ENCODE assay signal across 1 cellular context in genomic region chr12:131909596-131910219, GRCh38.
TF ChIP-seq lines count a peak whose summit lies in the region.

No MANE protein-coding gene starts in this region.

TF ChIP-seq in H1, 55 proteins besides CTCF, POLR2A, EP300 and RAD21:
- TF ChIP-seq MAFK (IDR thresholded peaks at IDR 0.05; ENCODE audit: low read depth, low read length) (no peak), JUND (IDR thresholded peaks at IDR 0.05; ENCODE audit: low read length) (no peak), SP2 (IDR thresholded peaks at IDR 0.05; ENCODE audit: low read length) (no peak), KDM4A (IDR thresholded peaks at IDR 0.05; ENCODE audit: low read depth, low read length, severe bottlenecking) (no peak), POLR2AphosphoS5 (IDR thresholded peaks at IDR 0.05; ENCODE audit: low read depth, low read length) (no peak), FOSL1 (IDR thresholded peaks at IDR 0.05; ENCODE audit: insufficient read depth, low read depth, low read length) (no peak), SIX5 (IDR thresholded peaks at IDR 0.05; ENCODE audit: low read depth, low read length) (no peak), JUN (IDR thresholded peaks at IDR 0.05; ENCODE audit: low read depth, low read length) (no peak), YY1 (IDR thresholded peaks at IDR 0.05; ENCODE audit: low read depth, low read length) (no peak)
- TF ChIP-seq, protein P1, sequence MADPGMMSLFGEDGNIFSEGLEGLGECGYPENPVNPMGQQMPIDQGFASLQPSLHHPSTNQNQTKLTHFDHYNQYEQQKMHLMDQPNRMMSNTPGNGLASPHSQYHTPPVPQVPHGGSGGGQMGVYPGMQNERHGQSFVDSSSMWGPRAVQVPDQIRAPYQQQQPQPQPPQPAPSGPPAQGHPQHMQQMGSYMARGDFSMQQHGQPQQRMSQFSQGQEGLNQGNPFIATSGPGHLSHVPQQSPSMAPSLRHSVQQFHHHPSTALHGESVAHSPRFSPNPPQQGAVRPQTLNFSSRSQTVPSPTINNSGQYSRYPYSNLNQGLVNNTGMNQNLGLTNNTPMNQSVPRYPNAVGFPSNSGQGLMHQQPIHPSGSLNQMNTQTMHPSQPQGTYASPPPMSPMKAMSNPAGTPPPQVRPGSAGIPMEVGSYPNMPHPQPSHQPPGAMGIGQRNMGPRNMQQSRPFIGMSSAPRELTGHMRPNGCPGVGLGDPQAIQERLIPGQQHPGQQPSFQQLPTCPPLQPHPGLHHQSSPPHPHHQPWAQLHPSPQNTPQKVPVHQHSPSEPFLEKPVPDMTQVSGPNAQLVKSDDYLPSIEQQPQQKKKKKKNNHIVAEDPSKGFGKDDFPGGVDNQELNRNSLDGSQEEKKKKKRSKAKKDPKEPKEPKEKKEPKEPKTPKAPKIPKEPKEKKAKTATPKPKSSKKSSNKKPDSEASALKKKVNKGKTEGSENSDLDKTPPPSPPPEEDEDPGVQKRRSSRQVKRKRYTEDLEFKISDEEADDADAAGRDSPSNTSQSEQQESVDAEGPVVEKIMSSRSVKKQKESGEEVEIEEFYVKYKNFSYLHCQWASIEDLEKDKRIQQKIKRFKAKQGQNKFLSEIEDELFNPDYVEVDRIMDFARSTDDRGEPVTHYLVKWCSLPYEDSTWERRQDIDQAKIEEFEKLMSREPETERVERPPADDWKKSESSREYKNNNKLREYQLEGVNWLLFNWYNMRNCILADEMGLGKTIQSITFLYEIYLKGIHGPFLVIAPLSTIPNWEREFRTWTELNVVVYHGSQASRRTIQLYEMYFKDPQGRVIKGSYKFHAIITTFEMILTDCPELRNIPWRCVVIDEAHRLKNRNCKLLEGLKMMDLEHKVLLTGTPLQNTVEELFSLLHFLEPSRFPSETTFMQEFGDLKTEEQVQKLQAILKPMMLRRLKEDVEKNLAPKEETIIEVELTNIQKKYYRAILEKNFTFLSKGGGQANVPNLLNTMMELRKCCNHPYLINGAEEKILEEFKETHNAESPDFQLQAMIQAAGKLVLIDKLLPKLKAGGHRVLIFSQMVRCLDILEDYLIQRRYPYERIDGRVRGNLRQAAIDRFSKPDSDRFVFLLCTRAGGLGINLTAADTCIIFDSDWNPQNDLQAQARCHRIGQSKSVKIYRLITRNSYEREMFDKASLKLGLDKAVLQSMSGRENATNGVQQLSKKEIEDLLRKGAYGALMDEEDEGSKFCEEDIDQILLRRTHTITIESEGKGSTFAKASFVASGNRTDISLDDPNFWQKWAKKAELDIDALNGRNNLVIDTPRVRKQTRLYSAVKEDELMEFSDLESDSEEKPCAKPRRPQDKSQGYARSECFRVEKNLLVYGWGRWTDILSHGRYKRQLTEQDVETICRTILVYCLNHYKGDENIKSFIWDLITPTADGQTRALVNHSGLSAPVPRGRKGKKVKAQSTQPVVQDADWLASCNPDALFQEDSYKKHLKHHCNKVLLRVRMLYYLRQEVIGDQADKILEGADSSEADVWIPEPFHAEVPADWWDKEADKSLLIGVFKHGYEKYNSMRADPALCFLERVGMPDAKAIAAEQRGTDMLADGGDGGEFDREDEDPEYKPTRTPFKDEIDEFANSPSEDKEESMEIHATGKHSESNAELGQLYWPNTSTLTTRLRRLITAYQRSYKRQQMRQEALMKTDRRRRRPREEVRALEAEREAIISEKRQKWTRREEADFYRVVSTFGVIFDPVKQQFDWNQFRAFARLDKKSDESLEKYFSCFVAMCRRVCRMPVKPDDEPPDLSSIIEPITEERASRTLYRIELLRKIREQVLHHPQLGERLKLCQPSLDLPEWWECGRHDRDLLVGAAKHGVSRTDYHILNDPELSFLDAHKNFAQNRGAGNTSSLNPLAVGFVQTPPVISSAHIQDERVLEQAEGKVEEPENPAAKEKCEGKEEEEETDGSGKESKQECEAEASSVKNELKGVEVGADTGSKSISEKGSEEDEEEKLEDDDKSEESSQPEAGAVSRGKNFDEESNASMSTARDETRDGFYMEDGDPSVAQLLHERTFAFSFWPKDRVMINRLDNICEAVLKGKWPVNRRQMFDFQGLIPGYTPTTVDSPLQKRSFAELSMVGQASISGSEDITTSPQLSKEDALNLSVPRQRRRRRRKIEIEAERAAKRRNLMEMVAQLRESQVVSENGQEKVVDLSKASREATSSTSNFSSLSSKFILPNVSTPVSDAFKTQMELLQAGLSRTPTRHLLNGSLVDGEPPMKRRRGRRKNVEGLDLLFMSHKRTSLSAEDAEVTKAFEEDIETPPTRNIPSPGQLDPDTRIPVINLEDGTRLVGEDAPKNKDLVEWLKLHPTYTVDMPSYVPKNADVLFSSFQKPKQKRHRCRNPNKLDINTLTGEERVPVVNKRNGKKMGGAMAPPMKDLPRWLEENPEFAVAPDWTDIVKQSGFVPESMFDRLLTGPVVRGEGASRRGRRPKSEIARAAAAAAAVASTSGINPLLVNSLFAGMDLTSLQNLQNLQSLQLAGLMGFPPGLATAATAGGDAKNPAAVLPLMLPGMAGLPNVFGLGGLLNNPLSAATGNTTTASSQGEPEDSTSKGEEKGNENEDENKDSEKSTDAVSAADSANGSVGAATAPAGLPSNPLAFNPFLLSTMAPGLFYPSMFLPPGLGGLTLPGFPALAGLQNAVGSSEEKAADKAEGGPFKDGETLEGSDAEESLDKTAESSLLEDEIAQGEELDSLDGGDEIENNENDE (IDR thresholded peaks at IDR 0.05; ENCODE audit: insufficient replicate concordance, low read length), result no peak
- TF ChIP-seq, protein P2, sequence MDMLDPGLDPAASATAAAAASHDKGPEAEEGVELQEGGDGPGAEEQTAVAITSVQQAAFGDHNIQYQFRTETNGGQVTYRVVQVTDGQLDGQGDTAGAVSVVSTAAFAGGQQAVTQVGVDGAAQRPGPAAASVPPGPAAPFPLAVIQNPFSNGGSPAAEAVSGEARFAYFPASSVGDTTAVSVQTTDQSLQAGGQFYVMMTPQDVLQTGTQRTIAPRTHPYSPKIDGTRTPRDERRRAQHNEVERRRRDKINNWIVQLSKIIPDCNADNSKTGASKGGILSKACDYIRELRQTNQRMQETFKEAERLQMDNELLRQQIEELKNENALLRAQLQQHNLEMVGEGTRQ (IDR thresholded peaks at IDR 0.05; ENCODE audit: low read length), result no peak
